In the genomic region with DNA sequence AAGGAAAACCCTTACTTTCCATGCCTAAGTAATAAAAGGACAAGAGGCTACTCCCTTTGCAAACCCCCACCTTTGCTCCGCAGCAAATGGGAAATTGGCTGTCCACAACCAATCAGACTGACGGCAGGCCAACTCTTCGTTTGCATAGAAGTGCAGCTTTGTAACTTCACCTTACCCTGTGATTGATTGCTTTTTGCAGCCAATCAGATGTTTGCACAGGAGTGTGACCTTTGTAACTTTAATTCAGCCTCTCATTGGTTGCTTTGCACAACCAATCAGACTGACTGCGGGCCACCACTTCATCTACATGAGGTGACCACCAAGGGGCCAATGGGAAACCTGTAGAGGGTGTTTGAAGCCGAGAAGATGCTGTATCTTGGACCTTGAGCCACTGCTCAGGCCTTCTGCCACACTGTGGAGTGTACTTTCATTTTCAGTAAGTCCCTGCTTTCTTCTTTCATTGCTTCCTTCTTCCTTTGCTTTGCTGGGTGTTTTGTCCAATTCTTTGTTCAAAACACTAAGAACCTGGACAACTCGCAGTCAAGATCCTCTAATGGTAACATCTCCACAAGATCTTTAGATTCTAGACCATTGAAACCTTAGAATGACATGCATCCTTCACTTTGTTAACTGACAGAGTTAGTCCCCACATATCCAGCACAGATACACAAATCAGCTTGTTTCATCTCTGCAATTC, we compare ENCODE assay signal across 1 cellular context.
TF ChIP-seq lines count a peak whose summit lies in the region.

No MANE protein-coding gene starts in this region.

TF ChIP-seq in HepG2, 621 proteins besides CTCF, POLR2A, EP300 and RAD21 (continues in another document):
- no peak for TF ChIP-seq ZNF512B (CRISPR knock-in tag; IDR thresholded peaks at IDR 0.05; ENCODE audit: borderline replicate concordance)
- TF ChIP-seq NR3C1 (CRISPR knock-in tag; IDR thresholded peaks at IDR 0.05), result no peak
- no peak for TF ChIP-seq ZNF484 (CRISPR knock-in tag; IDR thresholded peaks at IDR 0.05; ENCODE audit: borderline replicate concordance, low read depth)
- TF ChIP-seq ZNF552 (CRISPR knock-in tag; IDR thresholded peaks at IDR 0.05; ENCODE audit: borderline replicate concordance), result no peak
- no peak for TF ChIP-seq MAX (IDR thresholded peaks at IDR 0.05)
- TF ChIP-seq ZNF567 (CRISPR knock-in tag; IDR thresholded peaks at IDR 0.05; ENCODE audit: borderline replicate concordance), result no peak
- peak; percentile 62; the same call in 1 of the 2 replicates for TF ChIP-seq ZNF350 (CRISPR knock-in tag; IDR thresholded peaks at IDR 0.05; ENCODE audit: borderline replicate concordance, low read depth)
- TF ChIP-seq ZNF121 (CRISPR knock-in tag; IDR thresholded peaks at IDR 0.05), result no peak
- TF ChIP-seq, protein P1, sequence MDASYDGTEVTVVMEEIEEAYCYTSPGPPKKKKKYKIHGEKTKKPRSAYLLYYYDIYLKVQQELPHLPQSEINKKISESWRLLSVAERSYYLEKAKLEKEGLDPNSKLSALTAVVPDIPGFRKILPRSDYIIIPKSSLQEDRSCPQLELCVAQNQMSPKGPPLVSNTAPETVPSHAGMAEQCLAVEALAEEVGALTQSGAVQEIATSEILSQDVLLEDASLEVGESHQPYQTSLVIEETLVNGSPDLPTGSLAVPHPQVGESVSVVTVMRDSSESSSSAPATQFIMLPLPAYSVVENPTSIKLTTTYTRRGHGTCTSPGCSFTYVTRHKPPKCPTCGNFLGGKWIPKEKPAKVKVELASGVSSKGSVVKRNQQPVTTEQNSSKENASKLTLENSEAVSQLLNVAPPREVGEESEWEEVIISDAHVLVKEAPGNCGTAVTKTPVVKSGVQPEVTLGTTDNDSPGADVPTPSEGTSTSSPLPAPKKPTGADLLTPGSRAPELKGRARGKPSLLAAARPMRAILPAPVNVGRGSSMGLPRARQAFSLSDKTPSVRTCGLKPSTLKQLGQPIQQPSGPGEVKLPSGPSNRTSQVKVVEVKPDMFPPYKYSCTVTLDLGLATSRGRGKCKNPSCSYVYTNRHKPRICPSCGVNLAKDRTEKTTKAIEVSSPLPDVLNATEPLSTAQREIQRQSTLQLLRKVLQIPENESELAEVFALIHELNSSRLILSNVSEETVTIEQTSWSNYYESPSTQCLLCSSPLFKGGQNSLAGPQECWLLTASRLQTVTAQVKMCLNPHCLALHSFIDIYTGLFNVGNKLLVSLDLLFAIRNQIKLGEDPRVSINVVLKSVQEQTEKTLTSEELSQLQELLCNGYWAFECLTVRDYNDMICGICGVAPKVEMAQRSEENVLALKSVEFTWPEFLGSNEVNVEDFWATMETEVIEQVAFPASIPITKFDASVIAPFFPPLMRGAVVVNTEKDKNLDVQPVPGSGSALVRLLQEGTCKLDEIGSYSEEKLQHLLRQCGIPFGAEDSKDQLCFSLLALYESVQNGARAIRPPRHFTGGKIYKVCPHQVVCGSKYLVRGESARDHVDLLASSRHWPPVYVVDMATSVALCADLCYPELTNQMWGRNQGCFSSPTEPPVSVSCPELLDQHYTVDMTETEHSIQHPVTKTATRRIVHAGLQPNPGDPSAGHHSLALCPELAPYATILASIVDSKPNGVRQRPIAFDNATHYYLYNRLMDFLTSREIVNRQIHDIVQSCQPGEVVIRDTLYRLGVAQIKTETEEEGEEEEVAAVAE (CRISPR knock-in tag; IDR thresholded peaks at IDR 0.05; ENCODE audit: borderline replicate concordance), result peak; percentile 40; the same call in 1 of the 2 replicates
- no peak for TF ChIP-seq TOE1 (CRISPR knock-in tag; IDR thresholded peaks at IDR 0.05)
- TF ChIP-seq, protein P2, sequence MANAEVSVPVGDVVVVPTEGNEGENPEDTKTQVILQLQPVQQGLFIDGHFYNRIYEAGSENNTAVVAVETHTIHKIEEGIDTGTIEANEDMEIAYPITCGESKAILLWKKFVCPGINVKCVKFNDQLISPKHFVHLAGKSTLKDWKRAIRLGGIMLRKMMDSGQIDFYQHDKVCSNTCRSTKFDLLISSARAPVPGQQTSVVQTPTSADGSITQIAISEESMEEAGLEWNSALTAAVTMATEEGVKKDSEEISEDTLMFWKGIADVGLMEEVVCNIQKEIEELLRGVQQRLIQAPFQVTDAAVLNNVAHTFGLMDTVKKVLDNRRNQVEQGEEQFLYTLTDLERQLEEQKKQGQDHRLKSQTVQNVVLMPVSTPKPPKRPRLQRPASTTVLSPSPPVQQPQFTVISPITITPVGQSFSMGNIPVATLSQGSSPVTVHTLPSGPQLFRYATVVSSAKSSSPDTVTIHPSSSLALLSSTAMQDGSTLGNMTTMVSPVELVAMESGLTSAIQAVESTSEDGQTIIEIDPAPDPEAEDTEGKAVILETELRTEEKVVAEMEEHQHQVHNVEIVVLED (CRISPR knock-in tag; IDR thresholded peaks at IDR 0.05; ENCODE audit: borderline replicate concordance), result peak; percentile 41; the same call in 1 of the 2 replicates
- no peak for TF ChIP-seq DMTF1 (CRISPR knock-in tag; IDR thresholded peaks at IDR 0.05)
- TF ChIP-seq MED8 (CRISPR knock-in tag; IDR thresholded peaks at IDR 0.05; ENCODE audit: insufficient replicate concordance), result peak; percentile 83
- peak; percentile 19; the same call in 1 of the 2 replicates for TF ChIP-seq FOXJ3 (CRISPR knock-in tag; IDR thresholded peaks at IDR 0.05; ENCODE audit: borderline replicate concordance)
- no peak for TF ChIP-seq ZBTB20 (CRISPR knock-in tag; IDR thresholded peaks at IDR 0.05; ENCODE audit: borderline replicate concordance, low read depth)
- TF ChIP-seq, protein P3, sequence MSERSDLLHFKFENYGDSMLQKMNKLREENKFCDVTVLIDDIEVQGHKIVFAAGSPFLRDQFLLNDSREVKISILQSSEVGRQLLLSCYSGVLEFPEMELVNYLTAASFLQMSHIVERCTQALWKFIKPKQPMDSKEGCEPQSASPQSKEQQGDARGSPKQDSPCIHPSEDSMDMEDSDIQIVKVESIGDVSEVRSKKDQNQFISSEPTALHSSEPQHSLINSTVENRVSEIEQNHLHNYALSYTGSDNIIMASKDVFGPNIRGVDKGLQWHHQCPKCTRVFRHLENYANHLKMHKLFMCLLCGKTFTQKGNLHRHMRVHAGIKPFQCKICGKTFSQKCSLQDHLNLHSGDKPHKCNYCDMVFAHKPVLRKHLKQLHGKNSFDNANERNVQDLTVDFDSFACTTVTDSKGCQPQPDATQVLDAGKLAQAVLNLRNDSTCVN (CRISPR knock-in tag; IDR thresholded peaks at IDR 0.05; ENCODE audit: borderline replicate concordance), result no peak
- TF ChIP-seq MXD4 (CRISPR knock-in tag; IDR thresholded peaks at IDR 0.05), result no peak; the same call in 1 of the 2 replicates
- no peak for TF ChIP-seq ARNT2 (CRISPR knock-in tag; IDR thresholded peaks at IDR 0.05; ENCODE audit: low read depth)
- TF ChIP-seq ZNF570 (CRISPR knock-in tag; IDR thresholded peaks at IDR 0.05; ENCODE audit: borderline replicate concordance), result no peak
- TF ChIP-seq TCF7 (IDR thresholded peaks at IDR 0.05; ENCODE audit: low read depth), result peak; percentile 34
- TF ChIP-seq ZBTB33 (CRISPR knock-in tag; IDR thresholded peaks at IDR 0.05), result no peak
- no peak for TF ChIP-seq ZNF274 (CRISPR knock-in tag; IDR thresholded peaks at IDR 0.05)
- peak; percentile 92 for TF ChIP-seq POLR2AphosphoS5 (IDR thresholded peaks at IDR 0.05; ENCODE audit: low read depth, low read length)
- TF ChIP-seq DR1 (CRISPR knock-in tag; IDR thresholded peaks at IDR 0.05), result peak; percentile 35; the same call in 1 of the 2 replicates
- no peak for TF ChIP-seq ZNF441 (CRISPR knock-in tag; IDR thresholded peaks at IDR 0.05; ENCODE audit: borderline replicate concordance)
- no peak for TF ChIP-seq MEF2D (CRISPR knock-in tag; IDR thresholded peaks at IDR 0.05)
- peak; percentile 8; the same call in 1 of the 2 replicates for TF ChIP-seq THRA (CRISPR knock-in tag; IDR thresholded peaks at IDR 0.05; ENCODE audit: borderline replicate concordance)
- no peak for TF ChIP-seq ZNF619 (CRISPR knock-in tag; IDR thresholded peaks at IDR 0.05)
- TF ChIP-seq KDM5B (CRISPR knock-in tag; IDR thresholded peaks at IDR 0.05; ENCODE audit: borderline replicate concordance), result no peak
- TF ChIP-seq HNF1A (IDR thresholded peaks at IDR 0.05; ENCODE audit: low read depth), result no peak
- TF ChIP-seq HNF1A (CRISPR knock-in tag; IDR thresholded peaks at IDR 0.05; ENCODE audit: borderline replicate concordance), result peak; percentile 61; the same call in 1 of the 2 replicates
